7 cellular contexts compared by ENCODE assay signal in the genomic region with DNA sequence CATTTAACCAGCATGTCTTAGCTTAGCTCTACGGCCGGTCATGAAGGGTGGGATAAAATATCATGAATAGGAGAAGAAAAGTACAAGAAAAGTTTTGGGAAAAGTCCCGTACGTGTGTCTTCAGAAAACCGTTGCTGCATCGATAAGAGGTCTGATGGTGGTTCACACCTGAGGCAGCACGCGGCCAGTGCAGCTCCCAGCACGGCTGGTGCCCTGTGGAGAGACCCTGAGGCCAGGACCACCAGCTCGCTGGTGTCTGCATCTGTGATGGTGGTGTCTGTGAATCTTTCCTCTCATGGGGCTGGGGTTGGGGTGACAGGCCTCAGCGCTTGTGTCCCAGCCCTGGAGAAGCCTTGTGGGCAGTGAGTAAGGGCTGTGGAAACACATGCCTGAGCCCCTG.
"Had no signal": no experiment of that assay in that cellular context is flagged by ENCODE, and none has a peak within 500 bp of the region (broad histone marks: within the 10 kb centered on the region; RNA-seq: fewer than 3 reads in every experiment).

No MANE protein-coding gene starts in this region.

- DNase-seq: GM23248, H7, HFFc6, IMR-90, KG1 had no signal

- H3K27ac ChIP-seq: GM23248 had no signal

- H3K9me3 ChIP-seq: HAP-1 had no signal

- H3K36me3 ChIP-seq: HAP-1 had no signal

- H3K4me3 ChIP-seq: GM23248, HAP-1, K562 had no signal

- H3K4me1 ChIP-seq: HAP-1 had no signal
